In genomic region chr7:138460649-138461607, GRCh38 we compare ENCODE assay signal across 8 cellular contexts. TPM values are rescaled to one million over a fixed set of nuclear protein-coding genes. Genes with fewer than 3 reads are reported as not detected.
DNase-seq lines count a peak whose midpoint lies in the region; ATAC-seq and TF ChIP-seq lines count a peak whose summit lies in the region.

No MANE protein-coding gene starts in this region.

- H3K79me2 ChIP-seq in MM.1S (ENCODE audit: low read length), result peaks cover 51% of the 10 kb centered on the region

- H3K9me2 ChIP-seq in MM.1S (replicated peaks; ENCODE audit: insufficient read depth, low read length), result no peaks in the 10 kb centered on the region

- peak; percentile 68 for DNase-seq in GM10266 (ENCODE audit: extremely low spot score)
- peak; percentile 46 for DNase-seq in HCEC 1CT
- peak; percentile 81 for DNase-seq in MM.1S
- DNase-seq in T-helper 1 cell, result peak; percentile 33 to 64 (median 44)
- peak; percentile 30 to 58 for DNase-seq in hippocampal formation (lab: John Stamatoyannopoulos, UW)
- DNase-seq in sciatic nerve (ENCODE audit: low spot score), result peak; percentile 70
- DNase-seq in NCI-H446 treated with DMSO at 0.1 percent for 48 hours (lab: John Stamatoyannopoulos, UW), result no peak

- H3F3A ChIP-seq in MM.1S (ENCODE audit: insufficient read depth, low read length), result peaks cover 19% of the 10 kb centered on the region

- H4K20me1 ChIP-seq in MM.1S (ENCODE audit: insufficient read depth, low read length), result 0 out of 2 replicates have a peak, but pooled peaks cover 4% of the 10 kb centered on the region

- H3K9ac ChIP-seq in MM.1S (ENCODE audit: low read length), result peak overlapping the region; percentile 72

- no peak for TF ChIP-seq CTCF in GM10266 (IDR thresholded peaks at IDR 0.05; ENCODE audit: control insufficient read depth, insufficient read depth, low read depth, missing control alignments)
- TF ChIP-seq CTCF in MM.1S (IDR thresholded peaks at IDR 0.05; ENCODE audit: low read length), result no peak

- no peaks in the 10 kb centered on the region for H3K9me3 ChIP-seq in MM.1S (replicated peaks; ENCODE audit: insufficient read depth, low read length)

- H3K27ac ChIP-seq in MM.1S (ENCODE audit: low read length) (peak overlapping the region; percentile 88), angular gyrus (ENCODE audit: low read depth, low read length) (peak overlapping the region; percentile 70)

- H3K4me1 ChIP-seq in MM.1S (ENCODE audit: low read length), result no peaks in the 10 kb centered on the region

- intact Hi-C loops in sciatic nerve (cut with DNase I), result no loop called here

- H3K4me3 ChIP-seq in MM.1S (ENCODE audit: low read length), result peak overlapping the region; percentile 97

- no peaks in the 10 kb centered on the region for H3K27me3 ChIP-seq in MM.1S (replicated peaks; ENCODE audit: insufficient read depth, low read length)

- H3K36me3 ChIP-seq in MM.1S (replicated peaks; ENCODE audit: insufficient read depth, low read length), result no peaks in the 10 kb centered on the region; the same call in 1 of the 2 replicates

- peak overlapping the region; percentile 86 for H3K4me2 ChIP-seq in MM.1S (ENCODE audit: low read depth, low read length)

- H2AFZ ChIP-seq in MM.1S (ENCODE audit: low read length), result peak overlapping the region; percentile 55; the same call in 1 of the 2 replicates

- ATAC-seq in sciatic nerve, result no peak

RNA-seq across cellular contexts. Expression of gene TRIM24, which starts 0.9 kb away (rescaled TPM):
- total RNA-seq in sciatic nerve, result 14.8 TPM
